ENCODE assay signal across 1 cellular context in genomic region chr12:13278249-13278787, GRCh38.
TF ChIP-seq lines count a peak whose summit lies in the region.

No MANE protein-coding gene starts in this region.

TF ChIP-seq in HepG2, 621 proteins besides CTCF, POLR2A, EP300 and RAD21 (continued from another document):
- TF ChIP-seq TFDP2 (CRISPR knock-in tag; IDR thresholded peaks at IDR 0.05) (no peak), REL (CRISPR knock-in tag; conservative IDR thresholded peaks at IDR 0.05) (no peak), ZSCAN29 (CRISPR knock-in tag; conservative IDR thresholded peaks at IDR 0.05) (no peak), ZNF678 (CRISPR knock-in tag; IDR thresholded peaks at IDR 0.05) (no peak), ZFP91 (CRISPR knock-in tag; IDR thresholded peaks at IDR 0.05; ENCODE audit: borderline replicate concordance) (peak; percentile 23; the same call in 1 of the 2 replicates), RORA (CRISPR knock-in tag; IDR thresholded peaks at IDR 0.05) (no peak), ZNF543 (CRISPR knock-in tag; IDR thresholded peaks at IDR 0.05) (no peak), SOX6 (IDR thresholded peaks at IDR 0.05) (no peak), SOX6 (CRISPR knock-in tag; IDR thresholded peaks at IDR 0.05) (0 out of 2 replicates have a peak, but pooled peaks have one; percentile 11), SALL1 (CRISPR knock-in tag; IDR thresholded peaks at IDR 0.05) (peak; percentile 21; the same call in 1 of the 2 replicates), POLR2AphosphoS5 (IDR thresholded peaks at IDR 0.05; ENCODE audit: low read depth, low read length) (no peak), ZNF44 (CRISPR knock-in tag; IDR thresholded peaks at IDR 0.05) (no peak), ZNF138 (CRISPR knock-in tag; IDR thresholded peaks at IDR 0.05; ENCODE audit: low read depth) (no peak), ZNF547 (CRISPR knock-in tag; IDR thresholded peaks at IDR 0.05) (no peak), NRL (CRISPR knock-in tag; IDR thresholded peaks at IDR 0.05; ENCODE audit: borderline replicate concordance) (0 out of 2 replicates have a peak, but pooled peaks have one; percentile 24), NR2F6 (IDR thresholded peaks at IDR 0.05) (no peak), NR2F6 (CRISPR knock-in tag; IDR thresholded peaks at IDR 0.05) (no peak), DZIP1 (CRISPR knock-in tag; IDR thresholded peaks at IDR 0.05) (no peak), RFX5 (IDR thresholded peaks at IDR 0.05; ENCODE audit: low read depth, low read length) (no peak), ZMAT5 (CRISPR knock-in tag; IDR thresholded peaks at IDR 0.05; ENCODE audit: borderline replicate concordance, low read depth) (no peak), SKIL (CRISPR knock-in tag; IDR thresholded peaks at IDR 0.05; ENCODE audit: borderline replicate concordance) (no peak), ERF (CRISPR knock-in tag; IDR thresholded peaks at IDR 0.05) (0 out of 2 replicates have a peak, but pooled peaks have one; percentile 18), ZNF317 (CRISPR knock-in tag; IDR thresholded peaks at IDR 0.05) (no peak), ZNF710 (CRISPR knock-in tag; IDR thresholded peaks at IDR 0.05; ENCODE audit: borderline replicate concordance) (no peak), ZNF275 (CRISPR knock-in tag; IDR thresholded peaks at IDR 0.05; ENCODE audit: borderline replicate concordance) (no peak), FOXM1 (CRISPR knock-in tag; IDR thresholded peaks at IDR 0.05) (no peak), ZMYM3 (CRISPR knock-in tag; IDR thresholded peaks at IDR 0.05) (no peak), ZFP1 (CRISPR knock-in tag; IDR thresholded peaks at IDR 0.05) (no peak), KDM2A (CRISPR knock-in tag; IDR thresholded peaks at IDR 0.05; ENCODE audit: borderline replicate concordance, low read depth) (peak; percentile 31; the same call in 1 of the 2 replicates), TFDP1 (CRISPR knock-in tag; IDR thresholded peaks at IDR 0.05; ENCODE audit: borderline replicate concordance) (no peak), RARG (CRISPR knock-in tag; IDR thresholded peaks at IDR 0.05; ENCODE audit: low read depth) (no peak), KLF15 (CRISPR knock-in tag; IDR thresholded peaks at IDR 0.05; ENCODE audit: borderline replicate concordance) (no peak), ZNF615 (CRISPR knock-in tag; IDR thresholded peaks at IDR 0.05; ENCODE audit: borderline replicate concordance) (no peak), DNMT1 (CRISPR knock-in tag; IDR thresholded peaks at IDR 0.05) (no peak), ZNF232 (CRISPR knock-in tag; IDR thresholded peaks at IDR 0.05; ENCODE audit: borderline replicate concordance) (no peak), RBM39 (IDR thresholded peaks at IDR 0.05; ENCODE audit: low read depth, low read length, poor library complexity, severe bottlenecking) (peak; percentile 45), SIX1 (CRISPR knock-in tag; IDR thresholded peaks at IDR 0.05; ENCODE audit: borderline replicate concordance) (no peak), SIN3B (IDR thresholded peaks at IDR 0.05; ENCODE audit: low read length) (no peak)
